In the genomic region with DNA sequence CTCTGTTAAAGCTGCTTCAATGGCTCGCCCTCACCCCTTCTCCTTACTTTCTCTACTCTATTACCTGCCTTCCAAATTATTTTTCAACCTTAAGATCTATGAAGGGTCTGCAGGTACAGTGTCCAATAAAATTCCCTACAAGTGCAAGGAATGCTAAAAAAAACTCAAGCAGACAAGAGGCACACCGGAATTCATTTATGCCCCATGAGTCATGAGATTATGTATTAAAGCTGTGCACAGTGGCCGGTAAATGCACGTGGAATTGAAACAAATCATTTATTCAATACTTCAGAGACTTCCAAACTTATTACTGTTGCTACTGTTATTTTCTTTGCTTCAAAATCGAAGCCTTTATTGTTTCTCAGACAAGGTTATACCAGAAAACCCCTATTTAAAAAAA, we compare ENCODE assay signal across 1 cellular context.
TF ChIP-seq lines count a peak whose summit lies in the region.

No MANE protein-coding gene starts in this region.

TF ChIP-seq in GM23338, 12 proteins besides CTCF, POLR2A, EP300 and RAD21 (continued from another document):
- TF ChIP-seq, protein P1, sequence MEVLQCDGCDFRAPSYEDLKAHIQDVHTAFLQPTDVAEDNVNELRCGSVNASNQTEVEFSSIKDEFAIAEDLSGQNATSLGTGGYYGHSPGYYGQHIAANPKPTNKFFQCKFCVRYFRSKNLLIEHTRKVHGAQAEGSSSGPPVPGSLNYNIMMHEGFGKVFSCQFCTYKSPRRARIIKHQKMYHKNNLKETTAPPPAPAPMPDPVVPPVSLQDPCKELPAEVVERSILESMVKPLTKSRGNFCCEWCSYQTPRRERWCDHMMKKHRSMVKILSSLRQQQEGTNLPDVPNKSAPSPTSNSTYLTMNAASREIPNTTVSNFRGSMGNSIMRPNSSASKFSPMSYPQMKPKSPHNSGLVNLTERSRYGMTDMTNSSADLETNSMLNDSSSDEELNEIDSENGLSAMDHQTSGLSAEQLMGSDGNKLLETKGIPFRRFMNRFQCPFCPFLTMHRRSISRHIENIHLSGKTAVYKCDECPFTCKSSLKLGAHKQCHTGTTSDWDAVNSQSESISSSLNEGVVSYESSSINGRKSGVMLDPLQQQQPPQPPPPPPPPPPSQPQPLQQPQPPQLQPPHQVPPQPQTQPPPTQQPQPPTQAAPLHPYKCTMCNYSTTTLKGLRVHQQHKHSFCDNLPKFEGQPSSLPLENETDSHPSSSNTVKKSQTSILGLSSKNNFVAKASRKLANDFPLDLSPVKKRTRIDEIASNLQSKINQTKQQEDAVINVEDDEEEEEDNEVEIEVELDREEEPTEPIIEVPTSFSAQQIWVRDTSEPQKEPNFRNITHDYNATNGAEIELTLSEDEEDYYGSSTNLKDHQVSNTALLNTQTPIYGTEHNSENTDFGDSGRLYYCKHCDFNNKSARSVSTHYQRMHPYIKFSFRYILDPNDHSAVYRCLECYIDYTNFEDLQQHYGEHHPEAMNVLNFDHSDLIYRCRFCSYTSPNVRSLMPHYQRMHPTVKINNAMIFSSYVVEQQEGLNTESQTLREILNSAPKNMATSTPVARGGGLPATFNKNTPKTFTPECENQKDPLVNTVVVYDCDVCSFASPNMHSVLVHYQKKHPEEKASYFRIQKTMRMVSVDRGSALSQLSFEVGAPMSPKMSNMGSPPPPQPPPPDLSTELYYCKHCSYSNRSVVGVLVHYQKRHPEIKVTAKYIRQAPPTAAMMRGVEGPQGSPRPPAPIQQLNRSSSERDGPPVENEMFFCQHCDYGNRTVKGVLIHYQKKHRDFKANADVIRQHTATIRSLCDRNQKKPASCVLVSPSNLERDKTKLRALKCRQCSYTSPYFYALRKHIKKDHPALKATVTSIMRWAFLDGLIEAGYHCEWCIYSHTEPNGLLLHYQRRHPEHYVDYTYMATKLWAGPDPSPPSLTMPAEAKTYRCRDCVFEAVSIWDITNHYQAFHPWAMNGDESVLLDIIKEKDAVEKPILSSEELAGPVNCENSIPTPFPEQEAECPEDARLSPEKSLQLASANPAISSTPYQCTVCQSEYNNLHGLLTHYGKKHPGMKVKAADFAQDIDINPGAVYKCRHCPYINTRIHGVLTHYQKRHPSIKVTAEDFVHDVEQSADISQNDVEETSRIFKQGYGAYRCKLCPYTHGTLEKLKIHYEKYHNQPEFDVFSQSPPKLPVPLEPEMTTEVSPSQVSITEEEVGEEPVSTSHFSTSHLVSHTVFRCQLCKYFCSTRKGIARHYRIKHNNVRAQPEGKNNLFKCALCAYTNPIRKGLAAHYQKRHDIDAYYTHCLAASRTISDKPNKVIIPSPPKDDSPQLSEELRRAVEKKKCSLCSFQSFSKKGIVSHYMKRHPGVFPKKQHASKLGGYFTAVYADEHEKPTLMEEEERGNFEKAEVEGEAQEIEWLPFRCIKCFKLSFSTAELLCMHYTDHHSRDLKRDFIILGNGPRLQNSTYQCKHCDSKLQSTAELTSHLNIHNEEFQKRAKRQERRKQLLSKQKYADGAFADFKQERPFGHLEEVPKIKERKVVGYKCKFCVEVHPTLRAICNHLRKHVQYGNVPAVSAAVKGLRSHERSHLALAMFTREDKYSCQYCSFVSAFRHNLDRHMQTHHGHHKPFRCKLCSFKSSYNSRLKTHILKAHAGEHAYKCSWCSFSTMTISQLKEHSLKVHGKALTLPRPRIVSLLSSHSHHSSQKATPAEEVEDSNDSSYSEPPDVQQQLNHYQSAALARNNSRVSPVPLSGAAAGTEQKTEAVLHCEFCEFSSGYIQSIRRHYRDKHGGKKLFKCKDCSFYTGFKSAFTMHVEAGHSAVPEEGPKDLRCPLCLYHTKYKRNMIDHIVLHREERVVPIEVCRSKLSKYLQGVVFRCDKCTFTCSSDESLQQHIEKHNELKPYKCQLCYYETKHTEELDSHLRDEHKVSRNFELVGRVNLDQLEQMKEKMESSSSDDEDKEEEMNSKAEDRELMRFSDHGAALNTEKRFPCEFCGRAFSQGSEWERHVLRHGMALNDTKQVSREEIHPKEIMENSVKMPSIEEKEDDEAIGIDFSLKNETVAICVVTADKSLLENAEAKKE (CRISPR knock-in tag; IDR thresholded peaks at IDR 0.05) = no peak
- TF ChIP-seq CREB1 (CRISPR knock-in tag; IDR thresholded peaks at IDR 0.05; ENCODE audit: low read depth) = no peak
- TF ChIP-seq ZNF331 (CRISPR knock-in tag; IDR thresholded peaks at IDR 0.05; ENCODE audit: low read depth) = no peak
- TF ChIP-seq, protein P2, sequence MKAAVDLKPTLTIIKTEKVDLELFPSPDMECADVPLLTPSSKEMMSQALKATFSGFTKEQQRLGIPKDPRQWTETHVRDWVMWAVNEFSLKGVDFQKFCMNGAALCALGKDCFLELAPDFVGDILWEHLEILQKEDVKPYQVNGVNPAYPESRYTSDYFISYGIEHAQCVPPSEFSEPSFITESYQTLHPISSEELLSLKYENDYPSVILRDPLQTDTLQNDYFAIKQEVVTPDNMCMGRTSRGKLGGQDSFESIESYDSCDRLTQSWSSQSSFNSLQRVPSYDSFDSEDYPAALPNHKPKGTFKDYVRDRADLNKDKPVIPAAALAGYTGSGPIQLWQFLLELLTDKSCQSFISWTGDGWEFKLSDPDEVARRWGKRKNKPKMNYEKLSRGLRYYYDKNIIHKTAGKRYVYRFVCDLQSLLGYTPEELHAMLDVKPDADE (IDR thresholded peaks at IDR 0.05) = no peak
- TF ChIP-seq EZH2phosphoT487 (IDR thresholded peaks at IDR 0.05; ENCODE audit: unreplicated experiment) = no peak
- no peak for TF ChIP-seq ZNF114 (CRISPR knock-in tag; IDR thresholded peaks at IDR 0.05)
- no peak for TF ChIP-seq NANOG (IDR thresholded peaks at IDR 0.05; ENCODE audit: borderline replicate concordance)
- no peak for TF ChIP-seq JUNB (IDR thresholded peaks at IDR 0.05; ENCODE audit: unreplicated experiment)
